In genomic region chr15:38824719-38825118, GRCh38 we compare ENCODE assay signal across 39 cellular contexts.
"Had no signal": no experiment of that assay in that cellular context is flagged by ENCODE, and none has a peak within 500 bp of the region (broad histone marks: within the 10 kb centered on the region; RNA-seq: fewer than 3 reads in every experiment).

No MANE protein-coding gene starts in this region.

- H3K27me3 ChIP-seq: adrenal gland, ascending aorta, body of pancreas, brain microvascular endothelial cell, breast epithelium, cardiac muscle cell had no signal

- H3K4me3 ChIP-seq: adrenal gland, ascending aorta, body of pancreas, breast epithelium, cardiac muscle cell had no signal

- H3K9me3 ChIP-seq: adrenal gland, ascending aorta, body of pancreas, breast epithelium had no signal

- H3K36me3 ChIP-seq: adrenal gland, ascending aorta, brain microvascular endothelial cell, breast epithelium, cardiac muscle cell had no signal

- H3K4me1 ChIP-seq: adrenal gland, ascending aorta, body of pancreas, breast epithelium had no signal

- H3K27ac ChIP-seq: adrenal gland, ascending aorta, body of pancreas, brain microvascular endothelial cell, breast epithelium, cardiac muscle cell had no signal

- DNase-seq: activated effector memory CD4-positive, alpha-beta T cell treated with anti-CD3 and anti-CD28 coated beads, Interleukin-2, amount 50 U/mL, for 16 hours; activated effector memory CD4-positive, alpha-beta T cell treated with Interleukin-2 at 50 U/mL for 16 hours; activated gamma-delta T cell; activated gamma-delta T cell treated with Interleukin-2 at 50 U/mL for 16 hours; activated naive CD4-positive, alpha-beta T cell; activated naive CD4-positive, alpha-beta T cell treated with anti-CD3 and anti-CD28 coated beads for 36 hours; activated naive CD4-positive, alpha-beta T cell treated with anti-CD3 and anti-CD28 coated beads, Interleukin-2, amount 10 ng/mL, durations not matched to agents 7 days and 5 days; activated naive CD4-positive, alpha-beta T cell treated with anti-CD3 and anti-CD28 coated beads, Interleukin-2, amount 50 U/mL, for 16 hours; activated naive CD4-positive, alpha-beta T cell treated with Interleukin-2 at 50 U/mL for 16 hours; activated naive CD8-positive, alpha-beta T cell treated with anti-CD3 and anti-CD28 coated beads for 36 hours; activated naive CD8-positive, alpha-beta T cell treated with anti-CD3 and anti-CD28 coated beads, Interleukin-2, amount 10 ng/mL, durations not matched to agents 7 days and 5 days; activated naive CD8-positive, alpha-beta T cell treated with anti-CD3 and anti-CD28 coated beads, Interleukin-2, amount 50 U/mL, for 24 hours; activated T-cell treated with anti-CD3 and anti-CD28 coated beads, Interleukin-2, amount 50 U/mL, for 1 hour; activated T-cell treated with anti-CD3 and anti-CD28 coated beads, Interleukin-2, amount 50 U/mL, for 24 hours; activated T-cell treated with anti-CD3 and anti-CD28 coated beads, Interleukin-2, amount 50 U/mL, for 4 hours; activated T-cell treated with anti-CD3 and anti-CD28 coated beads, Interleukin-2, amount 50 U/mL, for 48 hours; activated T-cell treated with anti-CD3 and anti-CD28 coated beads, Interleukin-2, amount 50 U/mL, for 72 hours; adrenal gland; amniotic stem cell; amygdala; anterior cingulate cortex; aorta; body of pancreas; brain microvascular endothelial cell; caudate nucleus; central memory CD4-positive, alpha-beta T cell; cerebellar nuclear complex had no signal

- FAIRE-seq: bronchial epithelial cell had no signal

- ATAC-seq: activated naive CD4-positive, alpha-beta T cell treated with anti-CD3 and anti-CD28 coated beads, Interleukin-2, amount 50 U/mL, for 72 hours; activated naive CD8-positive, alpha-beta T cell treated with anti-CD3 and anti-CD28 coated beads, Interleukin-2, amount 50 U/mL, for 24 hours; activated T-cell treated with anti-CD3 and anti-CD28 coated beads, Interleukin-2, amount 50 U/mL, for 4 hours; activated T-cell treated with anti-CD3 and anti-CD28 coated beads, Interleukin-2, amount 50 U/mL, for 72 hours; activated T-helper 17 cell treated with anti-CD3 and anti-CD28 coated beads, Interleukin-2, amount 50 U/mL, for 72 hours; body of pancreas had no signal

- H3K9me3 Mint-ChIP-seq: activated naive CD4-positive, alpha-beta T cell treated with anti-CD3 and anti-CD28 coated beads for 36 hours; activated naive CD4-positive, alpha-beta T cell treated with anti-CD3 and anti-CD28 coated beads, Interleukin-2, amount 10 ng/mL, durations not matched to agents 7 days and 5 days; activated naive CD4-positive, alpha-beta T cell treated with anti-CD3 and anti-CD28 coated beads, Interleukin-2, amount 50 U/mL, for 24 hours; activated naive CD4-positive, alpha-beta T cell treated with anti-CD3 and anti-CD28 coated beads, Interleukin-2, amount 50 U/mL, for 72 hours; activated naive CD8-positive, alpha-beta T cell treated with anti-CD3 and anti-CD28 coated beads for 36 hours; activated naive CD8-positive, alpha-beta T cell treated with anti-CD3 and anti-CD28 coated beads, Interleukin-2, amount 10 ng/mL, durations not matched to agents 7 days and 5 days; activated naive CD8-positive, alpha-beta T cell treated with anti-CD3 and anti-CD28 coated beads, Interleukin-2, amount 50 U/mL, for 24 hours; activated T-cell treated with anti-CD3 and anti-CD28 coated beads, Interleukin-2, amount 50 U/mL, for 24 hours; activated T-cell treated with anti-CD3 and anti-CD28 coated beads, Interleukin-2, amount 50 U/mL, for 4 hours; activated T-cell treated with anti-CD3 and anti-CD28 coated beads, Interleukin-2, amount 50 U/mL, for 72 hours; activated T-helper 1 cell treated with anti-CD3 and anti-CD28 coated beads, Interleukin-12 subunit alpha, Interleukin-12 subunit beta, Interleukin-2, Interleukin-4 antibody, amounts not matched to agents 30 ng/mL and 10 ng/mL and 1 ng/mL, durations not matched to agents 14 hours and 24 hours and 36 hours; activated T-helper 17 cell treated with anti-CD3 and anti-CD28 coated beads, Interleukin-2, amount 50 U/mL, for 72 hours; activated T-helper 2 cell treated with anti-CD3 and anti-CD28 coated beads, Interferon-gamma antibody, Interleukin-2, Interleukin-4, amounts not matched to agents 10 μg/mL and 5 μg/mL and 100 μg/mL, durations not matched to agents 14 hours and 24 hours and 36 hours; brain; central memory CD8-positive, alpha-beta T cell had no signal

- H3K36me3 Mint-ChIP-seq: activated naive CD4-positive, alpha-beta T cell treated with anti-CD3 and anti-CD28 coated beads, Interleukin-2, amount 10 ng/mL, durations not matched to agents 7 days and 5 days; activated naive CD4-positive, alpha-beta T cell treated with anti-CD3 and anti-CD28 coated beads, Interleukin-2, amount 50 U/mL, for 24 hours; activated naive CD4-positive, alpha-beta T cell treated with anti-CD3 and anti-CD28 coated beads, Interleukin-2, amount 50 U/mL, for 72 hours; activated naive CD8-positive, alpha-beta T cell; activated naive CD8-positive, alpha-beta T cell treated with anti-CD3 and anti-CD28 coated beads for 36 hours; activated naive CD8-positive, alpha-beta T cell treated with anti-CD3 and anti-CD28 coated beads, Interleukin-2, amount 10 ng/mL, durations not matched to agents 7 days and 5 days; brain had no signal

- H3K27me3 Mint-ChIP-seq: brain had no signal

- H3K4me1 Mint-ChIP-seq: activated naive CD4-positive, alpha-beta T cell treated with anti-CD3 and anti-CD28 coated beads, Interleukin-2, amount 10 ng/mL, durations not matched to agents 7 days and 5 days; activated naive CD4-positive, alpha-beta T cell treated with anti-CD3 and anti-CD28 coated beads, Interleukin-2, amount 50 U/mL, for 24 hours; activated naive CD8-positive, alpha-beta T cell treated with anti-CD3 and anti-CD28 coated beads for 36 hours; activated naive CD8-positive, alpha-beta T cell treated with anti-CD3 and anti-CD28 coated beads, Interleukin-2, amount 10 ng/mL, durations not matched to agents 7 days and 5 days; activated naive CD8-positive, alpha-beta T cell treated with anti-CD3 and anti-CD28 coated beads, Interleukin-2, amount 50 U/mL, for 24 hours; activated T-helper 17 cell treated with anti-CD3 and anti-CD28 coated beads, Interleukin-2, amount 50 U/mL, for 72 hours; central memory CD8-positive, alpha-beta T cell had no signal

- H3K27ac Mint-ChIP-seq: activated naive CD4-positive, alpha-beta T cell treated with anti-CD3 and anti-CD28 coated beads for 36 hours; activated naive CD4-positive, alpha-beta T cell treated with anti-CD3 and anti-CD28 coated beads, Interleukin-2, amount 10 ng/mL, durations not matched to agents 7 days and 5 days; activated naive CD4-positive, alpha-beta T cell treated with anti-CD3 and anti-CD28 coated beads, Interleukin-2, amount 50 U/mL, for 24 hours; activated naive CD4-positive, alpha-beta T cell treated with anti-CD3 and anti-CD28 coated beads, Interleukin-2, amount 50 U/mL, for 72 hours; activated naive CD8-positive, alpha-beta T cell; activated naive CD8-positive, alpha-beta T cell treated with anti-CD3 and anti-CD28 coated beads for 36 hours; activated naive CD8-positive, alpha-beta T cell treated with anti-CD3 and anti-CD28 coated beads, Interleukin-2, amount 10 ng/mL, durations not matched to agents 7 days and 5 days; activated naive CD8-positive, alpha-beta T cell treated with anti-CD3 and anti-CD28 coated beads, Interleukin-2, amount 50 U/mL, for 24 hours; activated T-cell treated with anti-CD3 and anti-CD28 coated beads, Interleukin-2, amount 50 U/mL, for 24 hours; activated T-cell treated with anti-CD3 and anti-CD28 coated beads, Interleukin-2, amount 50 U/mL, for 72 hours; activated T-helper 1 cell treated with anti-CD3 and anti-CD28 coated beads, Interleukin-12 subunit alpha, Interleukin-12 subunit beta, Interleukin-2, Interleukin-4 antibody, amounts not matched to agents 30 ng/mL and 10 ng/mL and 1 ng/mL, durations not matched to agents 14 hours and 24 hours and 36 hours; activated T-helper 17 cell treated with anti-CD3 and anti-CD28 coated beads, Interleukin-2, amount 50 U/mL, for 72 hours; activated T-helper 2 cell treated with anti-CD3 and anti-CD28 coated beads, Interferon-gamma antibody, Interleukin-2, Interleukin-4, amounts not matched to agents 10 μg/mL and 5 μg/mL and 100 μg/mL, durations not matched to agents 14 hours and 24 hours and 36 hours; brain had no signal

- H3K4me3 Mint-ChIP-seq: activated naive CD4-positive, alpha-beta T cell treated with anti-CD3 and anti-CD28 coated beads for 36 hours; activated naive CD4-positive, alpha-beta T cell treated with anti-CD3 and anti-CD28 coated beads, Interleukin-2, amount 10 ng/mL, durations not matched to agents 7 days and 5 days; activated naive CD4-positive, alpha-beta T cell treated with anti-CD3 and anti-CD28 coated beads, Interleukin-2, amount 50 U/mL, for 24 hours; activated naive CD8-positive, alpha-beta T cell; activated naive CD8-positive, alpha-beta T cell treated with anti-CD3 and anti-CD28 coated beads for 36 hours; activated naive CD8-positive, alpha-beta T cell treated with anti-CD3 and anti-CD28 coated beads, Interleukin-2, amount 10 ng/mL, durations not matched to agents 7 days and 5 days; activated naive CD8-positive, alpha-beta T cell treated with anti-CD3 and anti-CD28 coated beads, Interleukin-2, amount 50 U/mL, for 24 hours; activated T-cell treated with anti-CD3 and anti-CD28 coated beads, Interleukin-2, amount 50 U/mL, for 24 hours; activated T-cell treated with anti-CD3 and anti-CD28 coated beads, Interleukin-2, amount 50 U/mL, for 4 hours; activated T-cell treated with anti-CD3 and anti-CD28 coated beads, Interleukin-2, amount 50 U/mL, for 72 hours; activated T-helper 1 cell treated with anti-CD3 and anti-CD28 coated beads, Interleukin-12 subunit alpha, Interleukin-12 subunit beta, Interleukin-2, Interleukin-4 antibody, amounts not matched to agents 30 ng/mL and 10 ng/mL and 1 ng/mL, durations not matched to agents 14 hours and 24 hours and 36 hours; activated T-helper 17 cell treated with anti-CD3 and anti-CD28 coated beads, Interleukin-2, amount 50 U/mL, for 72 hours; brain; central memory CD8-positive, alpha-beta T cell had no signal
